Comparison of ENCODE assay signal across 1 cellular context in the genomic region with DNA sequence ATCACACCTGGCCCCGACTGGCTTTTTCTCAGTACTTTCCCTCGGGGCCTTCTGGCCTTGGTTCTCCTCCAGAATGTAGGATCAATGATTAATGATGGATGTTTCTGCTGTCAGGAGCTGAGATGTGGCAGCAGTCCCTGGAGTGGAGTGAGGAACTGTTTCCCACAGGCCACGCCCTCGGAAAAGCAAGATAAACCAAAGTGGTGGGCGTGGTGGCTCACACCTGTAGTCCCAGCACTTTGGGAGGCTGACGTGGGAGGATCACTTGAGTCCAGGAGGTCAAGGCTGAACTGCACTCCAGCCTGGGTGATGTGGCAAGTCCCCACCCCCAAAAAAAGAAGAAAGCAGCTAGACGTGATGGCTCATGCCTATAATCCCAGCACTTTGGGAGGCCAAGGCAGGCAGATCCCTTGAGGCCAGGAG.
TF ChIP-seq lines count a peak whose summit lies in the region.

No MANE protein-coding gene starts in this region.

TF ChIP-seq in HepG2, 621 proteins besides CTCF, POLR2A, EP300 and RAD21 (continued from another document and continues in another):
- TF ChIP-seq, protein P1, sequence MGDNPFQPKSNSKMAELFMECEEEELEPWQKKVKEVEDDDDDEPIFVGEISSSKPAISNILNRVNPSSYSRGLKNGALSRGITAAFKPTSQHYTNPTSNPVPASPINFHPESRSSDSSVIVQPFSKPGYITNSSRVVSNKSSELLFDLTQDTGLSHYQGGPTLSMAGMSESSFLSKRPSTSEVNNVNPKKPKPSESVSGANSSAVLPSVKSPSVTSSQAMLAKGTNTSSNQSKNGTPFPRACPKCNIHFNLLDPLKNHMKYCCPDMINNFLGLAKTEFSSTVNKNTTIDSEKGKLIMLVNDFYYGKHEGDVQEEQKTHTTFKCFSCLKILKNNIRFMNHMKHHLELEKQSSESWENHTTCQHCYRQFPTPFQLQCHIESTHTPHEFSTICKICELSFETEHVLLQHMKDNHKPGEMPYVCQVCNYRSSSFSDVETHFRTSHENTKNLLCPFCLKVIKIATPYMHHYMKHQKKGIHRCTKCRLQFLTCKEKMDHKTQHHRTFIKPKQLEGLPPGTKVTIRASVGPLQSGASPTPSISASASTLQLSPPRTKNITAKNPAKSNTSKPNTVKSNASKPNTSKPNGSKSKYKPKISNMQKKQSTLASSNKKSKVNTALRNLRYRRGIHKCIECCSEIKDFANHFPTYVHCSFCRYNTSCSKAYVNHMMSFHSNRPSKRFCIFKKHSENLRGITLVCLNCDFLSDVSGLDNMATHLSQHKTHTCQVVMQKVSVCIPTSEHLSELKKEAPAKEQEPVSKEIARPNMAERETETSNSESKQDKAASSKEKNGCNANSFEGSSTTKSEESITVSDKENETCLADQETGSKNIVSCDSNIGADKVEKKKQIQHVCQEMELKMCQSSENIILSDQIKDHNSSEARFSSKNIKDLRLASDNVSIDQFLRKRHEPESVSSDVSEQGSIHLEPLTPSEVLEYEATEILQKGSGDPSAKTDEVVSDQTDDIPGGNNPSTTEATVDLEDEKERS (CRISPR knock-in tag; IDR thresholded peaks at IDR 0.05), result peak; percentile 83
- no peak for TF ChIP-seq ATF5 (CRISPR knock-in tag; IDR thresholded peaks at IDR 0.05; ENCODE audit: low read depth)
- TF ChIP-seq, protein P2, sequence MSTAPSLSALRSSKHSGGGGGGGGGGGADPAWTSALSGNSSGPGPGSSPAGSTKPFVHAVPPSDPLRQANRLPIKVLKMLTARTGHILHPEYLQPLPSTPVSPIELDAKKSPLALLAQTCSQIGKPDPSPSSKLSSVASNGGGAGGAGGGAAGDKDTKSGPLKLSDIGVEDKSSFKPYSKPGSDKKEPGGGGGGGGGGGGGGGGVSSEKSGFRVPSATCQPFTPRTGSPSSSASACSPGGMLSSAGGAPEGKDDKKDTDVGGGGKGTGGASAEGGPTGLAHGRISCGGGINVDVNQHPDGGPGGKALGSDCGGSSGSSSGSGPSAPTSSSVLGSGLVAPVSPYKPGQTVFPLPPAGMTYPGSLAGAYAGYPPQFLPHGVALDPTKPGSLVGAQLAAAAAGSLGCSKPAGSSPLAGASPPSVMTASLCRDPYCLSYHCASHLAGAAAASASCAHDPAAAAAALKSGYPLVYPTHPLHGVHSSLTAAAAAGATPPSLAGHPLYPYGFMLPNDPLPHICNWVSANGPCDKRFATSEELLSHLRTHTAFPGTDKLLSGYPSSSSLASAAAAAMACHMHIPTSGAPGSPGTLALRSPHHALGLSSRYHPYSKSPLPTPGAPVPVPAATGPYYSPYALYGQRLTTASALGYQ (CRISPR knock-in tag; IDR thresholded peaks at IDR 0.05), result no peak
- TF ChIP-seq ZKSCAN8 (CRISPR knock-in tag; IDR thresholded peaks at IDR 0.05; ENCODE audit: borderline replicate concordance), result no peak
- TF ChIP-seq FOXK1 (CRISPR knock-in tag; IDR thresholded peaks at IDR 0.05; ENCODE audit: borderline replicate concordance, low read depth), result no peak
- TF ChIP-seq IKZF4 (CRISPR knock-in tag; IDR thresholded peaks at IDR 0.05; ENCODE audit: borderline replicate concordance, low read depth, not compliant biosample characterization), result no peak
- TF ChIP-seq TARDBP (CRISPR knock-in tag; IDR thresholded peaks at IDR 0.05), result 0 out of 2 replicates have a peak, but pooled peaks have one; percentile 30
- TF ChIP-seq PRMT3 (CRISPR knock-in tag; IDR thresholded peaks at IDR 0.05; ENCODE audit: borderline replicate concordance, low read depth), result no peak
- no peak for TF ChIP-seq RORA (CRISPR knock-in tag; IDR thresholded peaks at IDR 0.05)
- TF ChIP-seq SMAD3 (CRISPR knock-in tag; IDR thresholded peaks at IDR 0.05), result no peak
- TF ChIP-seq KLF16 (CRISPR knock-in tag; IDR thresholded peaks at IDR 0.05), result no peak
- TF ChIP-seq, protein P3, sequence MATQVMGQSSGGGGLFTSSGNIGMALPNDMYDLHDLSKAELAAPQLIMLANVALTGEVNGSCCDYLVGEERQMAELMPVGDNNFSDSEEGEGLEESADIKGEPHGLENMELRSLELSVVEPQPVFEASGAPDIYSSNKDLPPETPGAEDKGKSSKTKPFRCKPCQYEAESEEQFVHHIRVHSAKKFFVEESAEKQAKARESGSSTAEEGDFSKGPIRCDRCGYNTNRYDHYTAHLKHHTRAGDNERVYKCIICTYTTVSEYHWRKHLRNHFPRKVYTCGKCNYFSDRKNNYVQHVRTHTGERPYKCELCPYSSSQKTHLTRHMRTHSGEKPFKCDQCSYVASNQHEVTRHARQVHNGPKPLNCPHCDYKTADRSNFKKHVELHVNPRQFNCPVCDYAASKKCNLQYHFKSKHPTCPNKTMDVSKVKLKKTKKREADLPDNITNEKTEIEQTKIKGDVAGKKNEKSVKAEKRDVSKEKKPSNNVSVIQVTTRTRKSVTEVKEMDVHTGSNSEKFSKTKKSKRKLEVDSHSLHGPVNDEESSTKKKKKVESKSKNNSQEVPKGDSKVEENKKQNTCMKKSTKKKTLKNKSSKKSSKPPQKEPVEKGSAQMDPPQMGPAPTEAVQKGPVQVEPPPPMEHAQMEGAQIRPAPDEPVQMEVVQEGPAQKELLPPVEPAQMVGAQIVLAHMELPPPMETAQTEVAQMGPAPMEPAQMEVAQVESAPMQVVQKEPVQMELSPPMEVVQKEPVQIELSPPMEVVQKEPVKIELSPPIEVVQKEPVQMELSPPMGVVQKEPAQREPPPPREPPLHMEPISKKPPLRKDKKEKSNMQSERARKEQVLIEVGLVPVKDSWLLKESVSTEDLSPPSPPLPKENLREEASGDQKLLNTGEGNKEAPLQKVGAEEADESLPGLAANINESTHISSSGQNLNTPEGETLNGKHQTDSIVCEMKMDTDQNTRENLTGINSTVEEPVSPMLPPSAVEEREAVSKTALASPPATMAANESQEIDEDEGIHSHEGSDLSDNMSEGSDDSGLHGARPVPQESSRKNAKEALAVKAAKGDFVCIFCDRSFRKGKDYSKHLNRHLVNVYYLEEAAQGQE (IDR thresholded peaks at IDR 0.05; ENCODE audit: borderline replicate concordance in 1 of 2, low read depth in 1 of 2, low read length in 2 of 2), result no peak
- TF ChIP-seq YY1 (IDR thresholded peaks at IDR 0.05; ENCODE audit: insufficient read depth, insufficient replicate concordance, low read depth, low read length), result no peak
- TF ChIP-seq MED1 (CRISPR knock-in tag; IDR thresholded peaks at IDR 0.05), result peak; percentile 54
- TF ChIP-seq ZNF121 (CRISPR knock-in tag; IDR thresholded peaks at IDR 0.05), result peak; percentile 55; the same call in 1 of the 2 replicates
- TF ChIP-seq ZNF740 (CRISPR knock-in tag; IDR thresholded peaks at IDR 0.05), result no peak
- no peak for TF ChIP-seq NKX3-1 (CRISPR knock-in tag; IDR thresholded peaks at IDR 0.05)
- TF ChIP-seq, protein P4, sequence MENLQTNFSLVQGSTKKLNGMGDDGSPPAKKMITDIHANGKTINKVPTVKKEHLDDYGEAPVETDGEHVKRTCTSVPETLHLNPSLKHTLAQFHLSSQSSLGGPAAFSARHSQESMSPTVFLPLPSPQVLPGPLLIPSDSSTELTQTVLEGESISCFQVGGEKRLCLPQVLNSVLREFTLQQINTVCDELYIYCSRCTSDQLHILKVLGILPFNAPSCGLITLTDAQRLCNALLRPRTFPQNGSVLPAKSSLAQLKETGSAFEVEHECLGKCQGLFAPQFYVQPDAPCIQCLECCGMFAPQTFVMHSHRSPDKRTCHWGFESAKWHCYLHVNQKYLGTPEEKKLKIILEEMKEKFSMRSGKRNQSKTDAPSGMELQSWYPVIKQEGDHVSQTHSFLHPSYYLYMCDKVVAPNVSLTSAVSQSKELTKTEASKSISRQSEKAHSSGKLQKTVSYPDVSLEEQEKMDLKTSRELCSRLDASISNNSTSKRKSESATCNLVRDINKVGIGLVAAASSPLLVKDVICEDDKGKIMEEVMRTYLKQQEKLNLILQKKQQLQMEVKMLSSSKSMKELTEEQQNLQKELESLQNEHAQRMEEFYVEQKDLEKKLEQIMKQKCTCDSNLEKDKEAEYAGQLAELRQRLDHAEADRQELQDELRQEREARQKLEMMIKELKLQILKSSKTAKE (CRISPR knock-in tag; IDR thresholded peaks at IDR 0.05; ENCODE audit: borderline replicate concordance), result no peak
- TF ChIP-seq, protein P5, sequence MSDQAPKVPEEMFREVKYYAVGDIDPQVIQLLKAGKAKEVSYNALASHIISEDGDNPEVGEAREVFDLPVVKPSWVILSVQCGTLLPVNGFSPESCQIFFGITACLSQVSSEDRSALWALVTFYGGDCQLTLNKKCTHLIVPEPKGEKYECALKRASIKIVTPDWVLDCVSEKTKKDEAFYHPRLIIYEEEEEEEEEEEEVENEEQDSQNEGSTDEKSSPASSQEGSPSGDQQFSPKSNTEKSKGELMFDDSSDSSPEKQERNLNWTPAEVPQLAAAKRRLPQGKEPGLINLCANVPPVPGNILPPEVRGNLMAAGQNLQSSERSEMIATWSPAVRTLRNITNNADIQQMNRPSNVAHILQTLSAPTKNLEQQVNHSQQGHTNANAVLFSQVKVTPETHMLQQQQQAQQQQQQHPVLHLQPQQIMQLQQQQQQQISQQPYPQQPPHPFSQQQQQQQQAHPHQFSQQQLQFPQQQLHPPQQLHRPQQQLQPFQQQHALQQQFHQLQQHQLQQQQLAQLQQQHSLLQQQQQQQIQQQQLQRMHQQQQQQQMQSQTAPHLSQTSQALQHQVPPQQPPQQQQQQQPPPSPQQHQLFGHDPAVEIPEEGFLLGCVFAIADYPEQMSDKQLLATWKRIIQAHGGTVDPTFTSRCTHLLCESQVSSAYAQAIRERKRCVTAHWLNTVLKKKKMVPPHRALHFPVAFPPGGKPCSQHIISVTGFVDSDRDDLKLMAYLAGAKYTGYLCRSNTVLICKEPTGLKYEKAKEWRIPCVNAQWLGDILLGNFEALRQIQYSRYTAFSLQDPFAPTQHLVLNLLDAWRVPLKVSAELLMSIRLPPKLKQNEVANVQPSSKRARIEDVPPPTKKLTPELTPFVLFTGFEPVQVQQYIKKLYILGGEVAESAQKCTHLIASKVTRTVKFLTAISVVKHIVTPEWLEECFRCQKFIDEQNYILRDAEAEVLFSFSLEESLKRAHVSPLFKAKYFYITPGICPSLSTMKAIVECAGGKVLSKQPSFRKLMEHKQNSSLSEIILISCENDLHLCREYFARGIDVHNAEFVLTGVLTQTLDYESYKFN (CRISPR knock-in tag; conservative IDR thresholded peaks at IDR 0.05), result 0 out of 2 replicates have a peak, but pooled peaks have one; percentile 19
- no peak for TF ChIP-seq IRF2 (CRISPR knock-in tag; IDR thresholded peaks at IDR 0.05)
- TF ChIP-seq ZMAT5 (CRISPR knock-in tag; IDR thresholded peaks at IDR 0.05; ENCODE audit: borderline replicate concordance, low read depth), result no peak
- TF ChIP-seq, protein P6, sequence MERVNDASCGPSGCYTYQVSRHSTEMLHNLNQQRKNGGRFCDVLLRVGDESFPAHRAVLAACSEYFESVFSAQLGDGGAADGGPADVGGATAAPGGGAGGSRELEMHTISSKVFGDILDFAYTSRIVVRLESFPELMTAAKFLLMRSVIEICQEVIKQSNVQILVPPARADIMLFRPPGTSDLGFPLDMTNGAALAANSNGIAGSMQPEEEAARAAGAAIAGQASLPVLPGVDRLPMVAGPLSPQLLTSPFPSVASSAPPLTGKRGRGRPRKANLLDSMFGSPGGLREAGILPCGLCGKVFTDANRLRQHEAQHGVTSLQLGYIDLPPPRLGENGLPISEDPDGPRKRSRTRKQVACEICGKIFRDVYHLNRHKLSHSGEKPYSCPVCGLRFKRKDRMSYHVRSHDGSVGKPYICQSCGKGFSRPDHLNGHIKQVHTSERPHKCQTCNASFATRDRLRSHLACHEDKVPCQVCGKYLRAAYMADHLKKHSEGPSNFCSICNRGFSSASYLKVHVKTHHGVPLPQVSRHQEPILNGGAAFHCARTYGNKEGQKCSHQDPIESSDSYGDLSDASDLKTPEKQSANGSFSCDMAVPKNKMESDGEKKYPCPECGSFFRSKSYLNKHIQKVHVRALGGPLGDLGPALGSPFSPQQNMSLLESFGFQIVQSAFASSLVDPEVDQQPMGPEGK (CRISPR knock-in tag; IDR thresholded peaks at IDR 0.05), result peak; percentile 50; the same call in 1 of the 2 replicates
- TF ChIP-seq ZNF772 (CRISPR knock-in tag; IDR thresholded peaks at IDR 0.05), result no peak
- no peak for TF ChIP-seq EHMT2 (IDR thresholded peaks at IDR 0.05; ENCODE audit: borderline replicate concordance, low read depth, low read length)
- no peak for TF ChIP-seq DNMT3B (CRISPR knock-in tag; conservative IDR thresholded peaks at IDR 0.05)
- TF ChIP-seq TAF1 (CRISPR knock-in tag; IDR thresholded peaks at IDR 0.05), result no peak
- no peak for TF ChIP-seq ZNF724P (CRISPR knock-in tag; IDR thresholded peaks at IDR 0.05; ENCODE audit: borderline replicate concordance)
- no peak for TF ChIP-seq HOXA9 (CRISPR knock-in tag; IDR thresholded peaks at IDR 0.05; ENCODE audit: borderline replicate concordance)
- no peak for TF ChIP-seq ZFP82 (CRISPR knock-in tag; IDR thresholded peaks at IDR 0.05; ENCODE audit: borderline replicate concordance)
- TF ChIP-seq ZSCAN5A (CRISPR knock-in tag; IDR thresholded peaks at IDR 0.05; ENCODE audit: borderline replicate concordance), result no peak
- TF ChIP-seq ZBTB33 (CRISPR knock-in tag; IDR thresholded peaks at IDR 0.05), result peak; percentile 23; the same call in 1 of the 2 replicates
